ENCODE assay signal across 22 cellular contexts in genomic region chr16:86370036-86370435, GRCh38.
"Had no signal": no experiment of that assay in that cellular context is flagged by ENCODE, and none has a peak within 500 bp of the region (broad histone marks: within the 10 kb centered on the region; RNA-seq: fewer than 3 reads in every experiment).

No MANE protein-coding gene starts in this region.

- H3K4me3 Mint-ChIP-seq: memory B cell; naive thymus-derived CD4-positive, alpha-beta T cell; nephron progenitor cell; neural progenitor cell; stimulated activated naive B cell treated with anti-CD40 and anti-IgM and Interleukin-4, amounts not matched to agents 10 μg/mL and 1 μg/mL and 100 μg/mL, for 72 hours had no signal

- H3K36me3 Mint-ChIP-seq: memory B cell; naive thymus-derived CD4-positive, alpha-beta T cell; stimulated activated naive B cell treated with anti-CD40 and anti-IgM and Interleukin-4, amounts not matched to agents 10 μg/mL and 1 μg/mL and 100 μg/mL, for 72 hours had no signal

- H3K27ac Mint-ChIP-seq: memory B cell; naive thymus-derived CD4-positive, alpha-beta T cell; nephron progenitor cell; neural progenitor cell; progenitor cell of endocrine pancreas; stimulated activated naive B cell treated with anti-CD40 and anti-IgM and Interleukin-4, amounts not matched to agents 10 μg/mL and 1 μg/mL and 100 μg/mL, for 72 hours had no signal

- H3K4me1 Mint-ChIP-seq: memory B cell; naive thymus-derived CD4-positive, alpha-beta T cell; stimulated activated naive B cell treated with anti-CD40 and anti-IgM and Interleukin-4, amounts not matched to agents 10 μg/mL and 1 μg/mL and 100 μg/mL, for 72 hours had no signal

- DNase-seq: islet precursor cell; left ventricle myocardium inferior; midbrain; mucosa of descending colon; naive thymus-derived CD4-positive, alpha-beta T cell; nephron progenitor cell; occipital lobe; stimulated activated CD4-positive, alpha-beta T cell treated with anti-CD3 and anti-CD28 coated beads, Interleukin-12 subunit alpha, Interleukin-12 subunit beta, amount 100 ng/mL, for 4 hours; stimulated activated CD4-positive, alpha-beta T cell treated with anti-CD3 and anti-CD28 coated beads, Interleukin-15, amount 100 ng/mL, for 24 hours; stimulated activated CD4-positive, alpha-beta T cell treated with anti-CD3 and anti-CD28 coated beads, Interleukin-2, amount 100 ng/mL, for 24 hours; stimulated activated CD4-positive, alpha-beta T cell treated with anti-CD3 and anti-CD28 coated beads, Interleukin-4, amount 100 ng/mL, for 1 hour; stimulated activated naive B cell treated with anti-CD40 and anti-IgM and Interleukin-4, amounts not matched to agents 10 μg/mL and 1 μg/mL and 100 μg/mL, for 72 hours; stimulated activated naive CD8-positive, alpha-beta T cell treated with anti-CD3 and anti-CD28 coated beads, Interleukin-15, Interleukin-2, amounts not matched to agents 100 U/mL and 50 U/mL, for 24 hours; stomach; testis; thyroid gland; transverse colon; upper lobe of left lung had no signal

- ATAC-seq: mucosa of descending colon; naive thymus-derived CD4-positive, alpha-beta T cell; sciatic nerve; stimulated activated naive B cell treated with anti-CD40 and anti-IgM and Interleukin-4, amounts not matched to agents 10 μg/mL and 1 μg/mL and 100 μg/mL, for 72 hours; stimulated activated naive CD8-positive, alpha-beta T cell treated with anti-CD3 and anti-CD28 coated beads, Interleukin-15, Interleukin-2, amounts not matched to agents 100 U/mL and 50 U/mL, for 24 hours had no signal
